Comparison of ENCODE assay signal across 8 cellular contexts in the genomic region with DNA sequence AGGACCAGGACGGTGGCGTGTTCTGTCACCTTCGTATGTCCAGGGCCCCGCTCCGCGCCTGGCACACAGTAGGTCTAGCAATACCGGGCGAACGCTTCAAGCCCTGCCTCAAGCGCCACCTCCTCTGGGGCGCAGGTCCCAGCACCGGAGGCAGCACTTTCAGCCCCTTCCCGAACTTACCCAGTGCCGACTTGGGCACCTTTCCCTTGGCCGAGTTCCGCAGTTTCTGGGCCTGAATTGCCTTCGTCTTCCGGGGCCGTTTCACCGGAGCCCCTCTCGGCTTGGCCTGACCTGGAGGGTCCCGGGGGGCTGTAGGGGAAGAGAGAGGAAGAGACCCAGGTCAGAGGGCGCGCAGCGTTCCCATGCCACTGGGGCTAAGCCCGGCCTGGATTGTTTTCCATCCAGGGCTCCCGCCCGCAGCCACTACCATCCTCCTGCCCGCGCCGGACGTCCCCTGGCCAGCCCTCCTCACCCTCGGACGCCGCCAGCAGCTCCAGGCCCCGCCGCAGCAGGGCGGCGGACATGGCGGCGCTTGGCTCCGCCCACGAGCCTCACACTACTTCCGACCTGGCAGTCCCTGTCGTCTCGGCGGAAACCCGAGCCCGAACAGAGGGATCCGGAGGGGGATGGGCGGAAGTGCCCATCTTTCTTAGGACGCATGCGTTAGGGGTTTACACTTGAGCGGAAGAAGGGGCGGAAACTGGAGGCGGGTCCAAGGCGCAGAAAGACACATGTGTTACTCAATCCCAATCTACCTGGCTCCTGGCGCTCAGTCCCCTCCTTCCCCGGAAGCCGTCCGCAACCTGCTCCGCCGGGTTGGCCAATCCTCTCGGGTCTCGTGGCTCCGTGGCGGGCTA. TPM values are rescaled to one million over a fixed set of nuclear protein-coding genes. Genes with fewer than 3 reads are reported as not detected.
DNase-seq lines count a peak whose midpoint lies in the region; ATAC-seq, FAIRE-seq and TF ChIP-seq lines count a peak whose summit lies in the region.

A gene with protein sequence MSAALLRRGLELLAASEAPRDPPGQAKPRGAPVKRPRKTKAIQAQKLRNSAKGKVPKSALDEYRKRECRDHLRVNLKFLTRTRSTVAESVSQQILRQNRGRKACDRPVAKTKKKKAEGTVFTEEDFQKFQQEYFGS (minus strand): TSS at position 534 of the 857 bp plus-strand sequence. CDS start 10 bp downstream, at position 524.

- H3K9ac ChIP-seq in kidney (ENCODE audit: low read length in 2 of 2) = peak within 1 kb of the TSS; percentile 68 to 92

- peak within 1 kb of the TSS; percentile 92 for H3K27ac Mint-ChIP-seq in activated CD4-positive, alpha-beta T cell treated with anti-CD3 and anti-CD28 coated beads for 36 hours

- no peak for TF ChIP-seq CTCF in choroid plexus epithelial cell (conservative IDR thresholded peaks at IDR 0.05; ENCODE audit: low read depth, low read length)
- no peak for TF ChIP-seq CTCF in kidney (IDR thresholded peaks at IDR 0.05; ENCODE audit: borderline replicate concordance, extremely low read depth, insufficient read depth)

- peak; percentile 97 for FAIRE-seq in kidney (lab: Jason Lieb, UNC)

- H3K36me3 Mint-ChIP-seq in activated CD4-positive, alpha-beta T cell treated with anti-CD3 and anti-CD28 coated beads for 36 hours (ENCODE audit: low read depth) = peaks cover 37% of the 10 kb centered on the region

- no peaks in the 10 kb centered on the region for H3K9me3 Mint-ChIP-seq in activated CD4-positive, alpha-beta T cell treated with anti-CD3 and anti-CD28 coated beads for 36 hours (ENCODE audit: low read depth)

- no peaks in the 10 kb centered on the region for H3K9me3 ChIP-seq in kidney (ENCODE audit: control insufficient read depth in 1 of 2, low read length in 2 of 2)

- peak within 1 kb of the TSS; percentile 96 for H3K4me3 ChIP-seq in choroid plexus epithelial cell (ENCODE audit: low read depth, low read length)
- peak within 1 kb of the TSS; percentile 70 to 76 for H3K4me3 ChIP-seq in kidney (ENCODE audit: low read length in 2 of 2)

- peaks cover 51% of the 10 kb centered on the region for H3K4me1 Mint-ChIP-seq in activated CD4-positive, alpha-beta T cell treated with anti-CD3 and anti-CD28 coated beads for 36 hours

- intact Hi-C loops in activated CD4-positive, alpha-beta T cell treated with anti-CD3 and anti-CD28 coated beads for 36 hours (cut with DNase I, micrococcal nuclease) = loop anchor here (1.0 to 10.0 kb wide), 14 partner anchors 12 to 815 kb away; a partner anchor contains a TSS
- intact Hi-C loops in kidney (cut with DNase I) = loop anchor here (10.0 kb wide), 1 partner anchor 492 kb away; no protein-coding TSS in a partner anchor

- POLR2A ChIA-PET in activated CD4-positive, alpha-beta T cell treated with anti-CD3 and anti-CD28 coated beads for 36 hours (lab: Charles Lee) = interaction anchor here (0.6 to 2.1 kb wide), 6 partner anchors 10 to 362 kb away, joined by 4 to 11 read pairs (median 6); a partner anchor contains a TSS

- TF ChIP-seq POLR2A in GM19193 (IDR thresholded peaks at IDR 0.05; ENCODE audit: extremely low read depth, insufficient read depth, insufficient read length) = peak; percentile 98

- DNase-seq in AML-193 (lab: John Stamatoyannopoulos, UW) (peak; percentile 99), NCI-H524 (lab: John Stamatoyannopoulos, UW) (peak; percentile 100), choroid plexus epithelial cell (ENCODE audit: low read depth) (peak; percentile 100), kidney (peak; percentile 99)
- peak; percentile 100 for DNase-seq in activated CD4-positive, alpha-beta T cell treated with anti-CD3 and anti-CD28 coated beads for 36 hours
- DNase-seq in stimulated activated CD4-positive, alpha-beta T cell treated with anti-CD3 and anti-CD28 coated beads, Interleukin-15, amount 100 ng/mL, for 24 hours = peak; percentile 100

- H3K4me1 ChIP-seq in kidney (ENCODE audit: control insufficient read depth in 1 of 2, insufficient read depth in 1 of 2, low read depth in 1 of 2, low read length in 2 of 2) = peaks cover 36 to 46% of the 10 kb centered on the region in 2 donors

- ATAC-seq in HG03439 (IDR thresholded peaks at IDR 0.05; ENCODE audit: unreplicated experiment) = peak; percentile 67
- ATAC-seq in activated CD4-positive, alpha-beta T cell treated with anti-CD3 and anti-CD28 coated beads for 36 hours = peak; percentile 89

- peak within 1 kb of the TSS; percentile 98 for H3K4me3 Mint-ChIP-seq in activated CD4-positive, alpha-beta T cell treated with anti-CD3 and anti-CD28 coated beads for 36 hours

- H3K36me3 ChIP-seq in kidney (ENCODE audit: control insufficient read depth in 1 of 2, insufficient read depth in 2 of 2, low read length in 2 of 2) = peaks cover 6 to 10% of the 10 kb centered on the region in 2 donors

- CTCF ChIA-PET in activated CD4-positive, alpha-beta T cell treated with anti-CD3 and anti-CD28 coated beads for 36 hours (lab: Charles Lee) = interaction anchor here (1.2 to 4.8 kb wide), 5 partner anchors 10 to 396 kb away, joined by 4 to 100 read pairs (median 6); a partner anchor contains a TSS

- H3K27me3 Mint-ChIP-seq in activated CD4-positive, alpha-beta T cell treated with anti-CD3 and anti-CD28 coated beads for 36 hours = no peaks in the 10 kb centered on the region

- peak within 1 kb of the TSS; percentile 40 to 92 for H3K27ac ChIP-seq in kidney (ENCODE audit: low read depth in 2 of 2, low read length in 2 of 2)

RNA-seq across cellular contexts. Expression of the gene that starts here (rescaled TPM):
- 10 to 100 TPM; 42.8 to 68.8 TPM for total RNA-seq in activated CD4-positive, alpha-beta T cell treated with anti-CD3 and anti-CD28 coated beads for 36 hours
- 51.8 TPM for total RNA-seq in kidney
- polyA plus RNA-seq in kidney (ENCODE audit: insufficient read depth, low read depth, low replicate concordance) = 180 TPM

Comparison
In these comparisons a context has a peak if more than half of its experiments do, and no peak if none do; other contexts are left out.
1. Peak in every context shown above with its lines: DNase-seq, ATAC-seq, H3K4me3 ChIP-seq and H3K27ac ChIP-seq.